Comparison of ENCODE assay signal across 29 cellular contexts in genomic region chr2:216369821-216370220, GRCh38. TPM values are rescaled to one million over a fixed set of nuclear protein-coding genes. Genes with fewer than 3 reads are reported as not detected.
DNase-seq lines count a peak whose midpoint lies in the region; ATAC-seq and TF ChIP-seq lines count a peak whose summit lies in the region.
"Had no signal": no experiment of that assay in that cellular context is flagged by ENCODE, and none has a peak within 500 bp of the region (broad histone marks: within the 10 kb centered on the region; RNA-seq: fewer than 3 reads in every experiment).

No MANE protein-coding gene starts in this region.

- H3K4me1 Mint-ChIP-seq in HFFc6 (ENCODE audit: low read depth) = peaks cover 84% of the 10 kb centered on the region
- peaks cover 21% of the 10 kb centered on the region for H3K4me1 Mint-ChIP-seq in neural progenitor cell
- H3K4me1 Mint-ChIP-seq in endothelial cell (ENCODE audit: unreplicated experiment) = peaks cover 17% of the 10 kb centered on the region

- H3K4me1 ChIP-seq in BE2C (peaks cover 2% of the 10 kb centered on the region; the same call in 1 of the 2 replicates), neural progenitor cell (peaks cover 22% of the 10 kb centered on the region)

- H3K36me3 ChIP-seq in BE2C (no peaks in the 10 kb centered on the region), neural progenitor cell (no peaks in the 10 kb centered on the region)
- H3K36me3 ChIP-seq: cardiac muscle cell, esophagus muscularis mucosa, gastrocnemius medialis, prostate gland, sigmoid colon, tibial nerve had no signal

- peaks cover 25% of the 10 kb centered on the region for H3F3A ChIP-seq in neural progenitor cell (ENCODE audit: low read depth)

- no peaks in the 10 kb centered on the region for H3K27me3 ChIP-seq in BE2C
- peaks cover 0 to 57% (median 13%) of the 10 kb centered on the region in 45 donors for H3K27me3 ChIP-seq in dorsolateral prefrontal cortex
- H3K27me3 ChIP-seq in neural progenitor cell = peaks cover 64% of the 10 kb centered on the region

- peaks cover 27% of the 10 kb centered on the region for H3K36me3 Mint-ChIP-seq in HFFc6 (ENCODE audit: low read depth)
- H3K36me3 Mint-ChIP-seq in neural progenitor cell = no peaks in the 10 kb centered on the region
- peaks cover 3% of the 10 kb centered on the region for H3K36me3 Mint-ChIP-seq in endothelial cell (ENCODE audit: low read depth, unreplicated experiment)
- H3K36me3 Mint-ChIP-seq: mesothelial cell of epicardium had no signal

- H3K27ac ChIP-seq in dorsolateral prefrontal cortex = no peak overlapping the region
- no peak overlapping the region for H3K27ac ChIP-seq in neural progenitor cell
- H3K27ac ChIP-seq: cardiac muscle cell, coronary artery, esophagus muscularis mucosa, gastrocnemius medialis, prostate gland, sigmoid colon, tibial nerve had no signal

- H3K27me3 Mint-ChIP-seq in HFFc6 (ENCODE audit: insufficient read depth) = peaks cover 5% of the 10 kb centered on the region
- H3K27me3 Mint-ChIP-seq in neural progenitor cell (ENCODE audit: insufficient read depth, low read depth) = peaks cover 30% of the 10 kb centered on the region
- peaks cover 19% of the 10 kb centered on the region for H3K27me3 Mint-ChIP-seq in endothelial cell (ENCODE audit: unreplicated experiment)

- H2AFZ ChIP-seq in neural progenitor cell (replicated peaks) = no peak overlapping the region

- peak overlapping the region; percentile 86; the same call in 1 of the 2 replicates for H3K27ac Mint-ChIP-seq in HFFc6
- H3K27ac Mint-ChIP-seq in neural progenitor cell = no peak overlapping the region
- H3K27ac Mint-ChIP-seq in endothelial cell (ENCODE audit: unreplicated experiment) = no peak overlapping the region
- H3K27ac Mint-ChIP-seq: activated CD4-positive, alpha-beta T cell treated with anti-CD3 and anti-CD28 coated beads for 36 hours; activated naive CD4-positive, alpha-beta T cell treated with anti-CD3 and anti-CD28 coated beads, Interleukin-2, amount 50 U/mL, for 24 hours; mesothelial cell of epicardium; T-helper 2 cell treated with Interferon-gamma antibody and Interleukin-4, amounts not matched to agents 5 μg/mL and 100 μg/mL, for 36 hours had no signal

- H3K4me3 ChIP-seq in BE2C (ENCODE audit: low read depth, low read length) (peak overlapping the region; percentile 12), dorsolateral prefrontal cortex (peak overlapping the region in 40 of 59 donors; percentile 13 to 73 (median 58)), neural progenitor cell (no peak overlapping the region)
- H3K4me3 ChIP-seq: cardiac muscle cell, coronary artery, esophagus muscularis mucosa, gastrocnemius medialis, prostate gland, sigmoid colon, tibial nerve had no signal

- H3K4me3 Mint-ChIP-seq in HFFc6 = peak overlapping the region; percentile 92
- H3K4me3 Mint-ChIP-seq in neural progenitor cell = no peak overlapping the region
- H3K4me3 Mint-ChIP-seq in endothelial cell (ENCODE audit: unreplicated experiment) = no peak overlapping the region
- H3K4me3 Mint-ChIP-seq: activated CD4-positive, alpha-beta T cell treated with anti-CD3 and anti-CD28 coated beads for 36 hours; activated naive CD4-positive, alpha-beta T cell treated with anti-CD3 and anti-CD28 coated beads, Interleukin-2, amount 50 U/mL, for 24 hours; T-helper 2 cell treated with Interferon-gamma antibody and Interleukin-4, amounts not matched to agents 5 μg/mL and 100 μg/mL, for 36 hours had no signal

- H3K9ac ChIP-seq in neural progenitor cell = no peak overlapping the region

- TF ChIP-seq CTCF in BE2C (IDR thresholded peaks at IDR 0.05; ENCODE audit: low read depth, low read length) (no peak), HFFc6 (IDR thresholded peaks at IDR 0.05) (no peak), dorsolateral prefrontal cortex (IDR thresholded peaks at IDR 0.05 in 54 of 56, conservative IDR thresholded peaks at IDR 0.05 in 2 of 56; ENCODE audit: low read depth in 1 of 56, partially characterized antibody in 56 of 56) (no peak), neural progenitor cell (IDR thresholded peaks at IDR 0.05) (no peak), endothelial cell (IDR thresholded peaks at IDR 0.05; ENCODE audit: unreplicated experiment) (no peak)

- no peaks in the 10 kb centered on the region for H3K79me2 ChIP-seq in neural progenitor cell (ENCODE audit: low read depth)

- H3K4me2 ChIP-seq in neural progenitor cell = peak overlapping the region; percentile 95

- DNase-seq in BE2C (no peak), HFFc6 (no peak), dorsolateral prefrontal cortex (no peak), neural progenitor cell (ENCODE audit: low spot score) (no peak), endothelial cell (ENCODE audit: low spot score) (no peak)
- DNase-seq: activated CD4-positive, alpha-beta T cell treated with anti-CD3 and anti-CD28 coated beads for 36 hours; DMS79; gastrocnemius medialis; GDM1; kidney glomerular epithelial cell; naive B cell; NCI-H1436 treated with DMSO at 0.1 percent for 48 hours; NCI-H2081 treated with DMSO at 0.1 percent for 48 hours; NCI-H345; nucleus accumbens; SHP77; sigmoid colon; stimulated activated CD4-positive, alpha-beta T cell treated with anti-CD3 and anti-CD28 coated beads, Interleukin-4, amount 100 ng/mL, for 24 hours had no signal

- H4K20me1 ChIP-seq in neural progenitor cell (ENCODE audit: low read depth) = peaks cover 4% of the 10 kb centered on the region

- ATAC-seq in HG03108 (IDR thresholded peaks at IDR 0.05; ENCODE audit: unreplicated experiment) (no peak), HG03520 (IDR thresholded peaks at IDR 0.05; ENCODE audit: unreplicated experiment) (no peak)
- ATAC-seq: activated CD4-positive, alpha-beta T cell treated with anti-CD3 and anti-CD28 coated beads for 36 hours; gastrocnemius medialis; Panc1 had no signal

- no peaks in the 10 kb centered on the region for H3K9me3 ChIP-seq in BE2C
- no peaks in the 10 kb centered on the region for H3K9me3 ChIP-seq in neural progenitor cell (ENCODE audit: low read depth)
- H3K9me3 ChIP-seq: esophagus muscularis mucosa, gastrocnemius medialis, prostate gland, sigmoid colon, tibial nerve had no signal

- intact Hi-C loops in dorsolateral prefrontal cortex (cut with DNase I) = no loop called here

- H3K9me3 Mint-ChIP-seq in HFFc6 = no peaks in the 10 kb centered on the region
- peaks cover 2% of the 10 kb centered on the region for H3K9me3 Mint-ChIP-seq in neural progenitor cell
- no peaks in the 10 kb centered on the region for H3K9me3 Mint-ChIP-seq in endothelial cell (ENCODE audit: unreplicated experiment)
- H3K9me3 Mint-ChIP-seq: activated naive CD4-positive, alpha-beta T cell treated with anti-CD3 and anti-CD28 coated beads, Interleukin-2, amount 50 U/mL, for 24 hours; mesothelial cell of epicardium; T-helper 2 cell treated with Interferon-gamma antibody and Interleukin-4, amounts not matched to agents 5 μg/mL and 100 μg/mL, for 36 hours had no signal

RNA-seq across cellular contexts. Expression of gene MARCHF4, which starts 2.5 kb away (rescaled TPM):
- 20.7 TPM for polyA plus RNA-seq in BE2C (2012; ENCODE audit: insufficient read depth, insufficient read length, low read depth)
- total RNA-seq in HFFc6 (2021; fragmentation: NEBNext Ultra II Directional; extraction: Animal tissue kit (Norgen Biotek cat#: 25700)) = 10 to 100 TPM; 44.9 to 70.3 (median 48.2) TPM
- total RNA-seq in dorsolateral prefrontal cortex = 10 to 100 TPM in 26 of 120 experiments, 1 to 10 TPM in 94; 2.2 to 16.2 (median 8.2) TPM
- total RNA-seq in neural progenitor cell (ENCODE audit: low replicate concordance) = 0.26 and 0.46 TPM in 2 replicates
- total RNA-seq in endothelial cell (ENCODE audit: unreplicated experiment) = 0.46 TPM
- total RNA-seq: activated CD4-positive, alpha-beta T cell treated with anti-CD3 and anti-CD28 coated beads for 36 hours; cardiac muscle cell; esophagus muscularis mucosa; gastrocnemius medialis; prostate gland; tibial nerve had no signal
- polyA plus RNA-seq: cardiac muscle cell had no signal

RNA-seq across cellular contexts. Expression of gene SMARCAL1, which starts 42.5 kb away (rescaled TPM):
- 26.0 TPM for polyA plus RNA-seq in BE2C (2012; ENCODE audit: insufficient read depth, insufficient read length, low read depth)
- 10 to 100 TPM; 25.6 to 33.1 (median 32.1) TPM for total RNA-seq in HFFc6 (2021; fragmentation: NEBNext Ultra II Directional; extraction: Animal tissue kit (Norgen Biotek cat#: 25700))
- total RNA-seq in dorsolateral prefrontal cortex (10 to 100 TPM; 15.9 to 35.4 (median 24.8) TPM), neural progenitor cell (ENCODE audit: low replicate concordance) (21.9 and 30.3 TPM in 2 replicates), endothelial cell (ENCODE audit: unreplicated experiment) (39.1 TPM)
